In the genomic region with DNA sequence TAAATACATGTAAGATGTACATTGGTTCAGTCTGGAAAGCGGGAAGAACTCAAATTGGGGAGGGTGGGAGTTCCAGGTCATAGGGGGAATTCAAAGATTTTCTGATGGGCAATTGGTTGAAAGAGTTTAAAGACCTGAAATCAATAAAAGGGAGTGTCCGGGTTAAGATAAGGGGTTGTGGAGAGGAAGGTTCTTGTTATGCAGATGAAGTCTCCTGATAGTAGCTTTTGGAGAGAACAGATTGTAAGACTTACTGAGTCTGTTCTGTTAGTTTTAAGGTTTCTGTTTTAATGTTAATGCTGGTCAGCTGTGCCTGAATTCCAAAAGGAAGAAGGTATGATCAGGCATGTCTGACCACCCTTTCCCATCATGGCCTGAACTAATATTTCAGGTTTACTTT, we compare ENCODE assay signal across 27 cellular contexts.
"Had no signal": no experiment of that assay in that cellular context is flagged by ENCODE, and none has a peak within 500 bp of the region (broad histone marks: within the 10 kb centered on the region; RNA-seq: fewer than 3 reads in every experiment).

No MANE protein-coding gene starts in this region.

- H3K27me3 ChIP-seq: MG63, Peyer's patch, SJSA1 had no signal

- H3K36me3 ChIP-seq: MG63, Peyer's patch, SJSA1 had no signal

- H3K4me1 ChIP-seq: Peyer's patch, SJSA1 had no signal

- H3K4me3 ChIP-seq: MG63, Peyer's patch, SJSA1 had no signal

- H3K27ac ChIP-seq: Peyer's patch, SJSA1 had no signal

- H3K9me3 ChIP-seq: MG63, Peyer's patch, SJSA1, SK-N-SH had no signal

- DNase-seq: Kasumi-1, KG1, MG63, NCI-H1048, NCI-H1092 treated with DMSO at 0.1 percent for 48 hours, NCI-H1417, NCI-H1436, NCI-H146, NCI-H1694, NCI-H187, NCI-H1930, NCI-H2171 treated with DMSO at 0.1 percent for 48 hours, NCI-H2227 treated with DMSO at 0.1 percent for 48 hours, NCI-H345, NCI-H446, NCI-H510A treated with DMSO at 0.1 percent for 48 hours, NCI-H524 treated with DMSO at 0.1 percent for 48 hours, NCI-H526 treated with DMSO at 0.1 percent for 48 hours, NCI-H774, PC-3, Peyer's patch, Right ventricle myocardium superior, RPMI8226, SHP77 treated with DMSO at 0.1 percent for 48 hours, SK-N-SH, SW 1271 had no signal

- ATAC-seq: PC-3 had no signal
